Comparison of ENCODE assay signal across 24 cellular contexts in the genomic region with DNA sequence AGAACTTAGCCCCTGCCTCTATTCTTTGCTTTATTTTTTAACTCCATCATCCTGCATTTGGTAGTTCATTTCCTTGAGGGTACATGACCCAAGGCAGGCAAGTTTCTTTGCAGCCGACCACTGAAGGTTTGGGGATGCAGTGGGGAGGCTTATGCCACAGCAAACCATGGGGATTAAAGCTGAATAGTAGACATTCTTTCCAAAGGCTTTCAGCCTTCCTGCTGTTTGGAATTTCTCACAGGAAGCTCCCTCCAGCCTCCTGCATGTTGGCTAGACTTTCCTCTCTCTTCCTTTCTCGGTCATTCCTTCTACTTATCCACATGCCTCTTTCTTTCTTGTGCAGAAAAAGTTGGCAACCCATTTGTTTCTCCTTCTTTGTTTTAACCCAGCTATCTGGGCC.
DNase-seq lines count a peak whose midpoint lies in the region; ATAC-seq and TF ChIP-seq lines count a peak whose summit lies in the region.
"Had no signal": no experiment of that assay in that cellular context is flagged by ENCODE, and none has a peak within 500 bp of the region (broad histone marks: within the 10 kb centered on the region; RNA-seq: fewer than 3 reads in every experiment).

No MANE protein-coding gene starts in this region.

- H3K9me3 Mint-ChIP-seq in endodermal cell = no peaks in the 10 kb centered on the region
- H3K9me3 Mint-ChIP-seq in T-cell = no peaks in the 10 kb centered on the region
- H3K9me3 Mint-ChIP-seq: activated naive CD4-positive, alpha-beta T cell treated with anti-CD3 and anti-CD28 coated beads, Interleukin-2, amount 50 U/mL, for 24 hours; activated T-helper 2 cell treated with anti-CD3 and anti-CD28 coated beads, Interferon-gamma antibody, Interleukin-2, Interleukin-4, amounts not matched to agents 10 μg/mL and 5 μg/mL and 100 μg/mL, durations not matched to agents 14 hours and 24 hours and 36 hours; CD4-positive, alpha-beta T cell; neural crest cell; stimulated activated naive CD8-positive, alpha-beta T cell treated with anti-CD3 and anti-CD28 coated beads, Interleukin-15, amount 100 ng/mL, for 72 hours had no signal

- H3K4me3 ChIP-seq in NT2/D1 (ENCODE audit: insufficient read length, low read depth) (no peak overlapping the region), endodermal cell (ENCODE audit: low read length) (peak overlapping the region; percentile 15), mesendoderm (ENCODE audit: low read length) (no peak overlapping the region), vagina (no peak overlapping the region), mucosa of descending colon (no peak overlapping the region)
- H3K4me3 ChIP-seq: HAP-1, lung, prostate gland, thyroid gland had no signal

- TF ChIP-seq CTCF in endodermal cell (conservative IDR thresholded peaks at IDR 0.05) = no peak
- no peak for TF ChIP-seq CTCF in vagina (IDR thresholded peaks at IDR 0.05)
- no peak for TF ChIP-seq CTCF in mucosa of descending colon (IDR thresholded peaks at IDR 0.05)

- peaks cover 45% of the 10 kb centered on the region for H3K4me1 Mint-ChIP-seq in endodermal cell
- H3K4me1 Mint-ChIP-seq in T-cell = no peaks in the 10 kb centered on the region
- H3K4me1 Mint-ChIP-seq: activated naive CD4-positive, alpha-beta T cell treated with anti-CD3 and anti-CD28 coated beads, Interleukin-2, amount 50 U/mL, for 24 hours; stimulated activated naive CD8-positive, alpha-beta T cell treated with anti-CD3 and anti-CD28 coated beads, Interleukin-15, amount 100 ng/mL, for 72 hours had no signal

- 0 to 12% methylated on average over 2 of the region's 2 CpGs for WGBS in endodermal cell (ENCODE audit: insufficient coverage in 1 of 2, insufficient read length in 1 of 2), 2 experiments
- no CpG with 5 or more reads among the region's 2 CpGs for WGBS in mesendoderm (ENCODE audit: extremely low coverage, insufficient coverage, low lambda C conversion rate)

- H3K79me1 ChIP-seq in mesendoderm (ENCODE audit: low read length) = no peaks in the 10 kb centered on the region

- no peak for TF ChIP-seq POLR2A in vagina (IDR thresholded peaks at IDR 0.05)

- peak overlapping the region; percentile 80 for H3K56ac ChIP-seq in mesendoderm (ENCODE audit: low read length)

- CTCF ChIA-PET in T-cell (lab: Charles Lee) = no interaction called here

- no peak overlapping the region for H2AK5ac ChIP-seq in mesendoderm (ENCODE audit: low read length)

- H3K4me2 ChIP-seq in mesendoderm (ENCODE audit: low read length) = no peak overlapping the region

- H3K27me3 ChIP-seq in NT2/D1 (ENCODE audit: insufficient read depth, insufficient read length) (no peaks in the 10 kb centered on the region), endodermal cell (ENCODE audit: control insufficient read depth, insufficient read depth, low read length, poor library complexity, severe bottlenecking) (no peaks in the 10 kb centered on the region), mesendoderm (ENCODE audit: insufficient read depth, low read length, poor library complexity) (no peaks in the 10 kb centered on the region), vagina (no peaks in the 10 kb centered on the region)
- H3K27me3 ChIP-seq: thyroid gland had no signal

- H3K27ac Mint-ChIP-seq in endodermal cell = peak overlapping the region; percentile 92
- no peak overlapping the region for H3K27ac Mint-ChIP-seq in T-cell
- H3K27ac Mint-ChIP-seq: activated CD8-positive, alpha-beta T cell treated with anti-CD3 and anti-CD28 coated beads, Interleukin-2, amount 10 ng/mL, durations not matched to agents 7 days and 5 days; activated naive CD4-positive, alpha-beta T cell treated with anti-CD3 and anti-CD28 coated beads, Interleukin-2, amount 50 U/mL, for 24 hours; activated T-helper 2 cell treated with anti-CD3 and anti-CD28 coated beads, Interferon-gamma antibody, Interleukin-2, Interleukin-4, amounts not matched to agents 10 μg/mL and 5 μg/mL and 100 μg/mL, durations not matched to agents 14 hours and 24 hours and 36 hours; CD4-positive, alpha-beta T cell; stimulated activated naive CD8-positive, alpha-beta T cell treated with anti-CD3 and anti-CD28 coated beads, Interleukin-15, amount 100 ng/mL, for 72 hours had no signal

- peak overlapping the region; percentile 93 for H2BK120ac ChIP-seq in mesendoderm (ENCODE audit: low read depth, low read length)

- H3K79me2 ChIP-seq in mesendoderm (ENCODE audit: control insufficient read depth, insufficient read depth, low read length) = no peaks in the 10 kb centered on the region

- H3K4me1 ChIP-seq in NT2/D1 (ENCODE audit: insufficient read depth, insufficient read length) (peaks cover 4% of the 10 kb centered on the region), endodermal cell (ENCODE audit: control insufficient read depth, insufficient read depth, low read length) (peaks cover 7% of the 10 kb centered on the region), mesendoderm (ENCODE audit: control insufficient read depth, low read depth, low read length) (peaks cover 15% of the 10 kb centered on the region), vagina (no peaks in the 10 kb centered on the region), mucosa of descending colon (ENCODE audit: low read depth) (peaks cover 13% of the 10 kb centered on the region)
- H3K4me1 ChIP-seq: HAP-1, prostate gland, thyroid gland had no signal

- H4K8ac ChIP-seq in mesendoderm (ENCODE audit: low read depth, low read length) = no peak overlapping the region

- peak; percentile 64 for DNase-seq in EH (ENCODE audit: low read depth)
- DNase-seq in NT2/D1 (ENCODE audit: low read depth, low spot score) = peak; percentile 49
- DNase-seq in endodermal cell = peak; percentile 86
- peak; percentile 98 for DNase-seq in mesendoderm
- DNase-seq in T-cell = no peak
- no peak for DNase-seq in vagina (ENCODE audit: extremely low spot score in 2 of 2)
- DNase-seq in mucosa of descending colon = no peak
- DNase-seq: 8988T; activated CD8-positive, alpha-beta T cell treated with anti-CD3 and anti-CD28 coated beads, Interleukin-2, amount 10 ng/mL, durations not matched to agents 7 days and 5 days; CD4-positive, alpha-beta T cell; EL; Karpas-422; NCI-H1436 treated with DMSO at 0.1 percent for 48 hours; stimulated activated naive CD8-positive, alpha-beta T cell treated with anti-CD3 and anti-CD28 coated beads, Interleukin-15, amount 100 ng/mL, for 72 hours; T-helper 2 cell; thyroid gland had no signal

- H3K36me3 Mint-ChIP-seq in endodermal cell (ENCODE audit: low read depth) (no peaks in the 10 kb centered on the region), T-cell (no peaks in the 10 kb centered on the region)
- H3K36me3 Mint-ChIP-seq: activated naive CD4-positive, alpha-beta T cell treated with anti-CD3 and anti-CD28 coated beads, Interleukin-2, amount 50 U/mL, for 24 hours had no signal

- H3K9me3 ChIP-seq in NT2/D1 (ENCODE audit: insufficient read depth, low read length) (no peaks in the 10 kb centered on the region), endodermal cell (ENCODE audit: control insufficient read depth, low read length) (peaks cover 13% of the 10 kb centered on the region), vagina (no peaks in the 10 kb centered on the region), mucosa of descending colon (no peaks in the 10 kb centered on the region)
- H3K9me3 ChIP-seq: HAP-1, prostate gland, thyroid gland had no signal

- peak overlapping the region; percentile 99 for H3K18ac ChIP-seq in mesendoderm (ENCODE audit: low read length)

- POLR2A ChIA-PET in T-cell (lab: Charles Lee) = no interaction called here

- H3K4ac ChIP-seq in mesendoderm (ENCODE audit: low read depth, low read length) = no peak overlapping the region

- peak overlapping the region; percentile 67 for H3K27ac ChIP-seq in endodermal cell (ENCODE audit: low read depth, low read length)
- peak overlapping the region; percentile 95 for H3K27ac ChIP-seq in mesendoderm (ENCODE audit: low read depth, low read length)
- H3K27ac ChIP-seq in vagina = no peak overlapping the region
- H3K27ac ChIP-seq: prostate gland, thyroid gland had no signal

- H3K9ac ChIP-seq in NT2/D1 (ENCODE audit: insufficient read length, low read depth) = no peak overlapping the region
- H3K9ac ChIP-seq in endodermal cell (ENCODE audit: extremely low read depth, low read length, poor library complexity, severe bottlenecking) = peak overlapping the region; percentile 44
- no peak overlapping the region for H3K9ac ChIP-seq in mesendoderm (ENCODE audit: low read length)

- intact Hi-C loops in vagina (cut with DNase I) = no loop called here
- intact Hi-C loops in mucosa of descending colon (cut with DNase I, micrococcal nuclease) = no loop called here

- ATAC-seq in T-cell (replicated peaks in 1 of 4) (no peak), GM18858 (IDR thresholded peaks at IDR 0.05; ENCODE audit: unreplicated experiment) (no peak), mucosa of descending colon (no peak)
- ATAC-seq: activated CD8-positive, alpha-beta T cell treated with anti-CD3 and anti-CD28 coated beads, Interleukin-2, amount 10 ng/mL, durations not matched to agents 7 days and 5 days; SK-N-SH treated with all-trans-retinoic acid at 6 μM for 48 hours; stimulated activated naive CD8-positive, alpha-beta T cell treated with anti-CD3 and anti-CD28 coated beads, Interleukin-15, amount 100 ng/mL, for 72 hours had no signal

- peak overlapping the region; percentile 96 for H2BK5ac ChIP-seq in mesendoderm (ENCODE audit: low read length)

- peak overlapping the region; percentile 53 for H4K5ac ChIP-seq in mesendoderm (ENCODE audit: low read length)

- H3K4me3 Mint-ChIP-seq in endodermal cell (peak overlapping the region; percentile 2), T-cell (no peak overlapping the region)
- H3K4me3 Mint-ChIP-seq: activated CD8-positive, alpha-beta T cell treated with anti-CD3 and anti-CD28 coated beads, Interleukin-2, amount 10 ng/mL, durations not matched to agents 7 days and 5 days; activated naive CD4-positive, alpha-beta T cell treated with anti-CD3 and anti-CD28 coated beads, Interleukin-2, amount 50 U/mL, for 24 hours; CD4-positive, alpha-beta T cell; neural crest cell; stimulated activated naive CD8-positive, alpha-beta T cell treated with anti-CD3 and anti-CD28 coated beads, Interleukin-15, amount 100 ng/mL, for 72 hours had no signal

- H3K36me3 ChIP-seq in NT2/D1 (ENCODE audit: insufficient read depth, insufficient read length, low read length) (no peaks in the 10 kb centered on the region), endodermal cell (ENCODE audit: control insufficient read depth, insufficient read depth, low read length) (no peaks in the 10 kb centered on the region), mesendoderm (ENCODE audit: control insufficient read depth, insufficient read depth, low read length) (no peaks in the 10 kb centered on the region), vagina (no peaks in the 10 kb centered on the region), mucosa of descending colon (ENCODE audit: low read depth) (no peaks in the 10 kb centered on the region)
- H3K36me3 ChIP-seq: HAP-1, prostate gland, thyroid gland had no signal

- H3K23ac ChIP-seq in mesendoderm (ENCODE audit: low read length) = no peak overlapping the region

- H3K27me3 Mint-ChIP-seq in endodermal cell (ENCODE audit: insufficient read depth) = peaks cover 3% of the 10 kb centered on the region
- H3K27me3 Mint-ChIP-seq in T-cell = peaks cover 8 to 18% of the 10 kb centered on the region in 2 donors

- no peak overlapping the region for H2BK15ac ChIP-seq in mesendoderm (replicated peaks; ENCODE audit: low read depth)

Comparison
In these comparisons a context has a peak if more than half of its experiments do, and no peak if none do; other contexts are left out.
1. DNase-seq: peak in EH (single experiment), NT2/D1 (single experiment), endodermal cell (single experiment) and mesendoderm (single experiment); none in T-cell (0 of 34), vagina (0 of 2) and mucosa of descending colon (0 of 3).